Comparison of ENCODE assay signal across 8 cellular contexts in the genomic region with DNA sequence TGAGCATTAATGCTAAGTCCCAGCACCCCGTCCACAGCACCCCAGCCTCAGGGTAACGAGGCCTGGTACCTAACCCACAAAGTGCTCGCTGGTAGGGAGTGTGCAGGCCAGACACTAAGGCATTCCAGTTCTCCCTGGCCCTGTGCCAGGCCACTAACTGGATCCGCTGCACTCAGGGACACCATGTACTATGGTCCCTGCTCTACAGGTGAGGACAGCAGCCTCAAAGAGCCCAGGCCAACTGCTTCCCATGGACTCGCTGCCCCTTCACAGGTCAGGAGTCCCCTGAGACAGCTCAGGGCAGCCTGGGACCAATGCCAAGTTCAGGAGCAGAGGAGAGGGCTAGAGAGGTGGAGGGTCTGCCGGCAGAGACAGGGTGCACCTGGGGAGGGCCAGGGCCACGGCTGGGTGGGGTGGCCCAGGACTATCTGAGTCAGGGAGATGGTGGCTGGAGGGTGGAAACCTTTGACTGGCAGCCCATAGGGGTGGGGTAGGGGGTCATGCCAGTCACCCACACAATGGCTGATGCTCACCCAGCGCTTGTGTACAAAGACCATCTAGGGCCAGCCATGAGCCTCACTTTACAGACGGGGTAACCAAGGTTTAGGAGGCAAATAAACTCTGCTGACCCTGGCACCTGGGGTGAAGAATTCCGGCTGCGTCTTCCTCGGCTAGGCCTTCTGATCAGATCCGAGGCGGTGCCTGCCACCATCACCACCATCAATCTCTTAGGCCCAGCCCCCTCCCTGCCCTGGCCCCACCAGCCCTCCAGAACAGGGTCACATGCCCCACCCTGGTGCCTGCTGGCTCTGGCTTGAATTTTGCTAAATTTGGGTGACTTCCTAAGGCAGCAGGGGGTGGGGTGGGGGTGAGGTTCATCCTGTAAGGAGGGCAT. TPM values are rescaled to one million over a fixed set of nuclear protein-coding genes. Genes with fewer than 3 reads are reported as not detected.
A peak's percentile ranks its signal among the peaks of the same experiment; 100 is the strongest.
DNase-seq lines count a peak whose midpoint lies in the region; ATAC-seq and TF ChIP-seq lines count a peak whose summit lies in the region.

No MANE protein-coding gene starts in this region.

- H3K4me3 ChIP-seq in NB4 (ENCODE audit: low read depth, low read length) (peak overlapping the region; percentile 58), endodermal cell (ENCODE audit: low read length) (peak overlapping the region; percentile 64), mesenchymal stem cell (ENCODE audit: insufficient read depth in 1 of 2, low read depth in 1 of 2, low read length in 2 of 2) (peak overlapping the region; percentile 59 to 82), suprapubic skin (peak overlapping the region; percentile 53)

- H3K4me1 Mint-ChIP-seq in endodermal cell, result peaks cover 18% of the 10 kb centered on the region

- H3K27ac Mint-ChIP-seq in endodermal cell, result no peak overlapping the region

- H3K36me3 ChIP-seq in endodermal cell (ENCODE audit: control insufficient read depth, insufficient read depth, low read length) (no peaks in the 10 kb centered on the region), mesenchymal stem cell (ENCODE audit: control insufficient read depth in 1 of 2, insufficient read depth in 2 of 2, low read depth in 1 of 2, low read length in 2 of 2) (peaks cover 0 to 21% of the 10 kb centered on the region in 2 experiments), suprapubic skin (peaks cover 5% of the 10 kb centered on the region)

- peaks cover 95% of the 10 kb centered on the region for H3K27me3 ChIP-seq in endodermal cell (ENCODE audit: control insufficient read depth, insufficient read depth, low read length, poor library complexity, severe bottlenecking)
- no peaks in the 10 kb centered on the region for H3K27me3 ChIP-seq in mesenchymal stem cell (ENCODE audit: control insufficient read depth in 1 of 2, insufficient read depth in 1 of 2, low read length in 2 of 2)
- H3K27me3 ChIP-seq in suprapubic skin, result no peaks in the 10 kb centered on the region

- TF ChIP-seq EP300 in suprapubic skin (IDR thresholded peaks at IDR 0.05), result no peak

- peak overlapping the region; percentile 34 for H4K91ac ChIP-seq in mesenchymal stem cell (ENCODE audit: low read length)

- peak overlapping the region in 1 of 2 experiments; percentile 83 for H3K14ac ChIP-seq in mesenchymal stem cell (ENCODE audit: low read length in 2 of 2)

- no peak overlapping the region for H3K9ac ChIP-seq in endodermal cell (ENCODE audit: extremely low read depth, low read length, poor library complexity, severe bottlenecking)
- peak overlapping the region; percentile 83 for H3K9ac ChIP-seq in mesenchymal stem cell (ENCODE audit: low read length)

- peak overlapping the region; percentile 52 to 56 for H3K4ac ChIP-seq in mesenchymal stem cell (ENCODE audit: low read depth in 1 of 2, low read length in 2 of 2)

- peak overlapping the region; percentile 92 for H3K4me2 ChIP-seq in mesenchymal stem cell (ENCODE audit: low read length, poor library complexity, severe bottlenecking)

- no peak overlapping the region for H2BK5ac ChIP-seq in mesenchymal stem cell (ENCODE audit: low read depth, low read length, poor library complexity, severe bottlenecking)

- DNase-seq in NB4 (ENCODE audit: low read depth), result no peak
- DNase-seq in endodermal cell, result no peak
- DNase-seq in mesenchymal stem cell, result no peak
- peak in 1 of 2 donors; percentile 71 for DNase-seq in suprapubic skin (ENCODE audit: low spot score in 2 of 2)
- DNase-seq in kidney glomerular epithelial cell (lab: John Stamatoyannopoulos, UW), result no peak
- no peak for DNase-seq in DMS153 (lab: John Stamatoyannopoulos, UW)
- no peak for DNase-seq in GOT3 (lab: John Stamatoyannopoulos, UW)

- H2AK5ac ChIP-seq in mesenchymal stem cell (ENCODE audit: low read length, severe bottlenecking), result peak overlapping the region; percentile 17

- H2AFZ ChIP-seq in mesenchymal stem cell (ENCODE audit: low read depth, low read length), result peak overlapping the region; percentile 23

- peaks cover 97% of the 10 kb centered on the region for H3K27me3 Mint-ChIP-seq in endodermal cell (ENCODE audit: insufficient read depth)

- H4K8ac ChIP-seq in mesenchymal stem cell (ENCODE audit: low read length), result peak overlapping the region; percentile 8

- H3K9me3 Mint-ChIP-seq in endodermal cell, result no peaks in the 10 kb centered on the region

- H3K4me1 ChIP-seq in endodermal cell (ENCODE audit: control insufficient read depth, insufficient read depth, low read length) (peaks cover 16% of the 10 kb centered on the region), mesenchymal stem cell (ENCODE audit: control insufficient read depth, insufficient read depth, low read depth, low read length) (peaks cover 70% of the 10 kb centered on the region), suprapubic skin (peaks cover 98% of the 10 kb centered on the region)

- peak overlapping the region in 1 of 2 experiments; percentile 91 for H3K23ac ChIP-seq in mesenchymal stem cell (ENCODE audit: low read length in 2 of 2)

- H2BK12ac ChIP-seq in mesenchymal stem cell (ENCODE audit: low read length in 2 of 2), result peak overlapping the region in 1 of 2 experiments; percentile 86

- no peak overlapping the region for H2BK15ac ChIP-seq in mesenchymal stem cell (ENCODE audit: low read depth, poor library complexity, severe bottlenecking)

- H3K79me1 ChIP-seq in mesenchymal stem cell (replicated peaks; ENCODE audit: low read length, poor library complexity, severe bottlenecking), result peaks cover 60% of the 10 kb centered on the region

- peak overlapping the region; percentile 24 to 84 for H3K18ac ChIP-seq in mesenchymal stem cell (ENCODE audit: low read depth in 1 of 2, low read length in 2 of 2)

- no peak for ATAC-seq in GM18861 (IDR thresholded peaks at IDR 0.05; ENCODE audit: unreplicated experiment)

- no peaks in the 10 kb centered on the region for H3K9me3 ChIP-seq in endodermal cell (ENCODE audit: control insufficient read depth, low read length)
- H3K9me3 ChIP-seq in mesenchymal stem cell (ENCODE audit: control insufficient read depth, low read length), result no peaks in the 10 kb centered on the region
- H3K9me3 ChIP-seq in suprapubic skin, result no peaks in the 10 kb centered on the region

- 77 to 78% methylated on average over 10 to 14 of the region's 14 CpGs for WGBS in endodermal cell (ENCODE audit: insufficient coverage in 1 of 2, insufficient read length in 1 of 2), 2 experiments
- 67% methylated on average over 14 of the region's 14 CpGs for WGBS in mesenchymal stem cell
- WGBS in suprapubic skin, result 57% methylated on average over 12 of the region's 14 CpGs

- H2BK120ac ChIP-seq in mesenchymal stem cell (ENCODE audit: low read depth, low read length), result no peak overlapping the region

- H3K27ac ChIP-seq in endodermal cell (ENCODE audit: low read depth, low read length), result no peak overlapping the region
- H3K27ac ChIP-seq in mesenchymal stem cell (ENCODE audit: low read length, poor library complexity, severe bottlenecking), result no peak overlapping the region
- H3K27ac ChIP-seq in suprapubic skin, result peak overlapping the region; percentile 69

- TF ChIP-seq POLR2A in NB4 (IDR thresholded peaks at IDR 0.05; ENCODE audit: extremely low read depth, insufficient read length) (no peak), suprapubic skin (IDR thresholded peaks at IDR 0.05) (no peak)

- H3K4me3 Mint-ChIP-seq in endodermal cell, result peak overlapping the region; percentile 46

- TF ChIP-seq CTCF in NB4 (IDR thresholded peaks at IDR 0.05; ENCODE audit: low read depth, low read length), result no peak
- TF ChIP-seq CTCF in endodermal cell (conservative IDR thresholded peaks at IDR 0.05), result no peak
- no peak for TF ChIP-seq CTCF in suprapubic skin (IDR thresholded peaks at IDR 0.05)

- H3K36me3 Mint-ChIP-seq in endodermal cell (ENCODE audit: low read depth), result no peaks in the 10 kb centered on the region

RNA-seq across cellular contexts. Expression of a gene that starts 5.6 kb away (rescaled TPM):
- total RNA-seq in endodermal cell (1 to 10 TPM; 1.2 to 4.8 TPM), suprapubic skin (10 to 100 TPM; 43.4 to 75.2 (median 56.8) TPM)
- 15.4 TPM for polyA plus RNA-seq in endodermal cell (2013, experiment 1 of 2)
- 16.4 TPM for polyA plus RNA-seq in endodermal cell (2013, experiment 2 of 2)
- polyA plus RNA-seq in mesenchymal stem cell (2013, experiment 1 of 2), result 13.7 TPM
- polyA plus RNA-seq in mesenchymal stem cell (2013, experiment 2 of 2), result 14.6 TPM

RNA-seq across cellular contexts. Expression of a gene that starts 59.1 kb away (rescaled TPM):
- total RNA-seq in endodermal cell (not detected), suprapubic skin (not detected)
- not detected for polyA plus RNA-seq in endodermal cell (2013, experiment 1 of 2)
- not detected for polyA plus RNA-seq in endodermal cell (2013, experiment 2 of 2)
- not detected for polyA plus RNA-seq in mesenchymal stem cell (2013, experiment 1 of 2)
- polyA plus RNA-seq in mesenchymal stem cell (2013, experiment 2 of 2), result not detected

Comparison
In these comparisons a context has a peak if more than half of its experiments do, and no peak if none do; other contexts are left out.
1. RNA of a gene that starts 5.6 kb away (total RNA-seq): 43.4 to 75.2 TPM in suprapubic skin; 1.2 to 4.8 TPM in endodermal cell; every median in the first group is over 4 times any median in the second.
2. Peak in every context shown above with its lines, with median percentiles within 50 percentile points of each other: H3K4me3 ChIP-seq.